9 cellular contexts compared by ENCODE assay signal in genomic region chr2:67322361-67323001, GRCh38.
A peak's percentile ranks its signal among the peaks of the same experiment; 100 is the strongest.
DNase-seq lines count a peak whose midpoint lies in the region; ATAC-seq, FAIRE-seq and TF ChIP-seq lines count a peak whose summit lies in the region.
"Had no signal": no experiment of that assay in that cellular context is flagged by ENCODE, and none has a peak within 500 bp of the region (broad histone marks: within the 10 kb centered on the region; RNA-seq: fewer than 3 reads in every experiment).

No MANE protein-coding gene starts in this region.

- intact Hi-C loops in upper lobe of right lung (cut with DNase I), result no loop called here

- no peak for FAIRE-seq in D721Med (lab: Jason Lieb, UNC)

- no peak overlapping the region for H3K4me3 Mint-ChIP-seq in activated T-cell treated with anti-CD3 and anti-CD28 coated beads, Interleukin-2, amount 50 U/mL, for 24 hours

- H3K36me3 ChIP-seq in MM.1S (replicated peaks; ENCODE audit: insufficient read depth, low read length) (no peaks in the 10 kb centered on the region), upper lobe of right lung (no peaks in the 10 kb centered on the region)

- ATAC-seq in upper lobe of right lung (peak; percentile 83), GM19397 (IDR thresholded peaks at IDR 0.05; ENCODE audit: unreplicated experiment) (no peak), HG03439 (IDR thresholded peaks at IDR 0.05; ENCODE audit: unreplicated experiment) (no peak)

- no peaks in the 10 kb centered on the region for H3K36me3 Mint-ChIP-seq in activated T-cell treated with anti-CD3 and anti-CD28 coated beads, Interleukin-2, amount 50 U/mL, for 24 hours (ENCODE audit: low read depth)

- H3K4me3 ChIP-seq in MM.1S (ENCODE audit: low read length) (peak overlapping the region; percentile 21; the same call in 1 of the 2 replicates), upper lobe of right lung (no peak overlapping the region)

- no peak overlapping the region for H3K27ac Mint-ChIP-seq in activated T-cell treated with anti-CD3 and anti-CD28 coated beads, Interleukin-2, amount 50 U/mL, for 24 hours

- H3F3A ChIP-seq in MM.1S (ENCODE audit: insufficient read depth, low read length), result no peaks in the 10 kb centered on the region

- H3K9me2 ChIP-seq in MM.1S (replicated peaks; ENCODE audit: insufficient read depth, low read length), result no peaks in the 10 kb centered on the region

- peaks cover 5% of the 10 kb centered on the region for H3K27me3 Mint-ChIP-seq in activated T-cell treated with anti-CD3 and anti-CD28 coated beads, Interleukin-2, amount 50 U/mL, for 24 hours

- peak overlapping the region; percentile 18; the same call in 1 of the 2 replicates for H3K9ac ChIP-seq in MM.1S (ENCODE audit: low read length)

- H4K20me1 ChIP-seq in MM.1S (ENCODE audit: insufficient read depth, low read length), result no peaks in the 10 kb centered on the region

- H3K4me2 ChIP-seq in MM.1S (ENCODE audit: low read depth, low read length), result peak overlapping the region; percentile 50; the same call in 1 of the 2 replicates

- H2AFZ ChIP-seq in MM.1S (ENCODE audit: low read length), result 0 out of 2 replicates have a peak overlapping the region, but pooled peaks have one; percentile 55

- H3K27ac ChIP-seq in MM.1S (ENCODE audit: low read length) (no peak overlapping the region), upper lobe of right lung (no peak overlapping the region)
- H3K27ac ChIP-seq: HL-60 had no signal

- no peaks in the 10 kb centered on the region for H3K4me1 Mint-ChIP-seq in activated T-cell treated with anti-CD3 and anti-CD28 coated beads, Interleukin-2, amount 50 U/mL, for 24 hours (ENCODE audit: low read depth)

- H3K9me3 Mint-ChIP-seq in activated T-cell treated with anti-CD3 and anti-CD28 coated beads, Interleukin-2, amount 50 U/mL, for 24 hours, result no peaks in the 10 kb centered on the region

- no peaks in the 10 kb centered on the region for H3K9me3 ChIP-seq in MM.1S (replicated peaks; ENCODE audit: insufficient read depth, low read length)
- no peaks in the 10 kb centered on the region for H3K9me3 ChIP-seq in upper lobe of right lung

- TF ChIP-seq CTCF in D721Med (IDR thresholded peaks at IDR 0.05; ENCODE audit: insufficient read depth, missing control alignments) (peak; percentile 69), MM.1S (IDR thresholded peaks at IDR 0.05; ENCODE audit: low read length) (peak; percentile 48), upper lobe of right lung (IDR thresholded peaks at IDR 0.05) (peak; percentile 27)

- H3K79me2 ChIP-seq in MM.1S (ENCODE audit: low read length), result no peaks in the 10 kb centered on the region

- no peaks in the 10 kb centered on the region for H3K4me1 ChIP-seq in MM.1S (ENCODE audit: low read length)
- no peaks in the 10 kb centered on the region for H3K4me1 ChIP-seq in upper lobe of right lung

- DNase-seq in D721Med (ENCODE audit: insufficient read length, low spot score), result no peak
- DNase-seq in MM.1S, result peak; percentile 57
- peak; percentile 75 for DNase-seq in amniotic epithelial cell (ENCODE audit: low read depth)
- DNase-seq in islet precursor cell, result peak; percentile 76
- DNase-seq in upper lobe of right lung, result no peak
- DNase-seq in activated T-cell treated with anti-CD3 and anti-CD28 coated beads, Interleukin-2, amount 50 U/mL, for 24 hours, result no peak

- no peaks in the 10 kb centered on the region for H3K27me3 ChIP-seq in MM.1S (replicated peaks; ENCODE audit: insufficient read depth, low read length)
- H3K27me3 ChIP-seq in upper lobe of right lung, result no peaks in the 10 kb centered on the region

Comparison
In these comparisons a context has a peak if more than half of its experiments do, and no peak if none do; other contexts are left out.
1. DNase-seq: peak in MM.1S (single experiment), amniotic epithelial cell (single experiment) and islet precursor cell (single experiment); none in D721Med (single experiment), upper lobe of right lung (single experiment) and activated T-cell treated with anti-CD3 and anti-CD28 coated beads, Interleukin-2, amount 50 U/mL, for 24 hours (single experiment).
2. Peak in every context shown above with its lines, with median percentiles within 50 percentile points of each other: CTCF ChIP-seq.